Comparison of ENCODE assay signal across 8 cellular contexts in the genomic region with DNA sequence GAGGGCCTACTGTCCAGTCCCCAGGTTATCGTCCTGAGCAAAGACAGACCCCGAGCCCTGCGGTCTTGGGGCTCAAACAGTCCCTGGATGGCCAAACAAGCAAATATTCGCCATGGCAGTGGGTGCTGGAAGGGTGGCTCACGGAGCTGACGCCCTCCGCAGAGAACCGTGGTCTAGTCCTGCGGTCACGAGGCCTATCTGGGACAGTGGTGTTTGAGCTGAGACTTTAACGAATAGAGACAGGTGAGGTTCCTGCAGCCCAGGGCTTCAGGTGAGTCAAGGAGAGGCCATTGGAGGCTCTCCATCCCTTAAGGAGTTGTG. TPM values are rescaled to one million over a fixed set of nuclear protein-coding genes. Genes with fewer than 3 reads are reported as not detected.
A peak's percentile ranks its signal among the peaks of the same experiment; 100 is the strongest.
DNase-seq lines count a peak whose midpoint lies in the region; ATAC-seq and TF ChIP-seq lines count a peak whose summit lies in the region.

No MANE protein-coding gene starts in this region.

- no peak overlapping the region for H4K5ac ChIP-seq in mesendoderm (ENCODE audit: low read length)

- no peak overlapping the region for H4K8ac ChIP-seq in mesendoderm (ENCODE audit: low read depth, low read length)

- peak overlapping the region; percentile 89 for H3K56ac ChIP-seq in mesendoderm (ENCODE audit: low read length)

- H3K27me3 ChIP-seq in mammary epithelial cell (ENCODE audit: insufficient read depth, low read length) (no peaks in the 10 kb centered on the region), mesendoderm (ENCODE audit: insufficient read depth, low read length, poor library complexity) (no peaks in the 10 kb centered on the region), aorta (ENCODE audit: control insufficient read depth in 1 of 2, insufficient read depth in 2 of 2, low read length in 1 of 2) (no peaks in the 10 kb centered on the region)

- no peaks in the 10 kb centered on the region for H4K20me1 ChIP-seq in mammary epithelial cell (ENCODE audit: insufficient read depth, low read length)

- H2BK15ac ChIP-seq in mesendoderm (replicated peaks; ENCODE audit: low read depth): no peak overlapping the region

- dilution Hi-C loops in mammary epithelial cell (cut with HindIII; ENCODE audit: low sequenced_read_pairs): no loop called here

- peak overlapping the region; percentile 7 for H2BK5ac ChIP-seq in mesendoderm (ENCODE audit: low read length)

- in situ Hi-C loops in mammary epithelial cell (cut with MboI; ENCODE audit: low sequenced_read_pairs in 2 of 2): no loop called here

- H2AFZ ChIP-seq in mammary epithelial cell (ENCODE audit: low read depth, low read length): peak overlapping the region; percentile 100

- H3K4me1 ChIP-seq in mammary epithelial cell (ENCODE audit: insufficient read depth, low read length): no peaks in the 10 kb centered on the region
- peaks cover 2% of the 10 kb centered on the region for H3K4me1 ChIP-seq in mesendoderm (ENCODE audit: control insufficient read depth, low read depth, low read length)
- peaks cover 2% of the 10 kb centered on the region in 2 donors for H3K4me1 ChIP-seq in aorta (ENCODE audit: control insufficient read depth in 1 of 2, insufficient read depth in 2 of 2, low read length in 2 of 2)

- peak overlapping the region; percentile 88 for H3K4me2 ChIP-seq in mammary epithelial cell (ENCODE audit: insufficient read depth, low read depth, low read length)
- H3K4me2 ChIP-seq in mesendoderm (ENCODE audit: low read length): peak overlapping the region; percentile 37

- H3K4me3 ChIP-seq in AG09309 (ENCODE audit: control insufficient read depth, low read depth, low read length) (peak overlapping the region; percentile 72), mammary epithelial cell (replicated peaks in 1 of 3; ENCODE audit: insufficient read depth in 1 of 3, low read depth in 2 of 3, low read length in 3 of 3) (peak overlapping the region; percentile 79 to 86 (median 83)), mesendoderm (ENCODE audit: low read length) (no peak overlapping the region), aorta (ENCODE audit: low read length in 2 of 2) (peak overlapping the region; percentile 57 to 95)
- peak overlapping the region; percentile 54 for H3K4me3 ChIP-seq in Jurkat, Clone E6-1 (ENCODE audit: low read length)

- H3K23ac ChIP-seq in mesendoderm (ENCODE audit: low read length): no peak overlapping the region

- H3K36me3 ChIP-seq in mammary epithelial cell (ENCODE audit: insufficient read depth, low read length) (no peaks in the 10 kb centered on the region), mesendoderm (ENCODE audit: control insufficient read depth, insufficient read depth, low read length) (no peaks in the 10 kb centered on the region), aorta (ENCODE audit: control insufficient read depth in 1 of 2, insufficient read depth in 2 of 2, low read length in 1 of 2) (no peaks in the 10 kb centered on the region)

- DNase-seq in AG09309 (ENCODE audit: low read depth) (no peak), mammary epithelial cell (no peak), mesendoderm (no peak), aorta (no peak), putamen (ENCODE audit: low spot score) (no peak), foreskin melanocyte (no peak), NCI-H748 treated with DMSO at 0.1 percent for 48 hours (lab: John Stamatoyannopoulos, UW) (no peak)
- no peak for DNase-seq in Jurkat, Clone E6-1 (ENCODE audit: low read depth, low spot score)

- peak; percentile 34 for ATAC-seq in aorta (ENCODE audit: low FRiP score)

- H2AK5ac ChIP-seq in mesendoderm (ENCODE audit: low read length): no peak overlapping the region

- H3K9me3 ChIP-seq in mammary epithelial cell (replicated peaks; ENCODE audit: insufficient read depth, low read length): no peaks in the 10 kb centered on the region
- no peaks in the 10 kb centered on the region for H3K9me3 ChIP-seq in aorta (ENCODE audit: control insufficient read depth, low read length)

- CTCF ChIA-PET in mammary epithelial cell (lab: Charles Lee; ENCODE audit: low non-redundant PET): interaction anchor here (0.5 kb wide), 1 partner anchor 1507 kb away, joined by 3 read pairs; no protein-coding TSS in a partner anchor

- TF ChIP-seq CTCF in AG09309 (IDR thresholded peaks at IDR 0.05; ENCODE audit: control insufficient read depth, insufficient read depth, low read depth, low read length, missing control alignments): no peak
- TF ChIP-seq CTCF in mammary epithelial cell (conservative IDR thresholded peaks at IDR 0.05 in 1 of 2, IDR thresholded peaks at IDR 0.05 in 1 of 2; ENCODE audit: extremely low read depth in 1 of 2, insufficient read depth in 1 of 2, low read depth in 1 of 2, low read length in 2 of 2): no peak

- no peak overlapping the region for H3K4ac ChIP-seq in mesendoderm (ENCODE audit: low read depth, low read length)

- H3K9ac ChIP-seq in mammary epithelial cell (ENCODE audit: insufficient read depth, low read length): peak overlapping the region; percentile 80
- peak overlapping the region; percentile 65 for H3K9ac ChIP-seq in mesendoderm (ENCODE audit: low read length)

- no TSS peak for BruUV-seq in mammary epithelial cell (replicated peaks; lab: Mats Ljungman, UMichigan)

- H3K79me1 ChIP-seq in mesendoderm (ENCODE audit: low read length): peaks cover 2% of the 10 kb centered on the region

- H3K79me2 ChIP-seq in mammary epithelial cell (ENCODE audit: insufficient read depth, low read length): peaks cover 49% of the 10 kb centered on the region
- no peaks in the 10 kb centered on the region for H3K79me2 ChIP-seq in mesendoderm (ENCODE audit: control insufficient read depth, insufficient read depth, low read length)

- intact Hi-C loops in mammary epithelial cell (cut with micrococcal nuclease): no loop called here
- intact Hi-C loops in aorta (cut with DNase I): no loop called here

- peak overlapping the region; percentile 31 for H3K18ac ChIP-seq in mesendoderm (ENCODE audit: low read length)

- 4% methylated on average over 7 of the region's 11 CpGs for WGBS in mammary epithelial cell (ENCODE audit: low coverage, missing lambda C conversion rate)
- no CpG with 5 or more reads among the region's 11 CpGs for WGBS in mesendoderm (ENCODE audit: extremely low coverage, insufficient coverage, low lambda C conversion rate)
- WGBS in aorta, 2 donors: 14 to 16% methylated on average over 11 of the region's 11 CpGs

- H3K27ac ChIP-seq in mammary epithelial cell (ENCODE audit: insufficient read depth, low read depth, low read length) (peak overlapping the region; percentile 75), mesendoderm (ENCODE audit: low read depth, low read length) (peak overlapping the region; percentile 59), aorta (ENCODE audit: low read depth in 1 of 2, low read length in 2 of 2) (peak overlapping the region in 1 of 2 donors; percentile 64)

- no peak overlapping the region for H2BK120ac ChIP-seq in mesendoderm (ENCODE audit: low read depth, low read length)

RNA-seq across cellular contexts. Expression of gene SUCLG2, which starts 0.4 kb away (rescaled TPM):
- polyA plus RNA-seq in Jurkat, Clone E6-1 (2012; ENCODE audit: insufficient read depth, insufficient read length): 33.4 TPM
- total RNA-seq in mammary epithelial cell (10 to 100 TPM; 25.8 to 35.2 TPM), aorta (10 to 100 TPM; 40.2 to 48.8 TPM)
- polyA plus RNA-seq in mammary epithelial cell (20.6 TPM), aorta (10 to 100 TPM; 38.2 to 71.9 TPM)
- 15.9 TPM for polyA minus RNA-seq in mammary epithelial cell
- polyA plus RNA-seq in mesendoderm (2013, experiment 1 of 2): 28.6 TPM
- 28.1 TPM for polyA plus RNA-seq in mesendoderm (2013, experiment 2 of 2)
